Comparison of ENCODE assay signal across 32 cellular contexts in the genomic region with DNA sequence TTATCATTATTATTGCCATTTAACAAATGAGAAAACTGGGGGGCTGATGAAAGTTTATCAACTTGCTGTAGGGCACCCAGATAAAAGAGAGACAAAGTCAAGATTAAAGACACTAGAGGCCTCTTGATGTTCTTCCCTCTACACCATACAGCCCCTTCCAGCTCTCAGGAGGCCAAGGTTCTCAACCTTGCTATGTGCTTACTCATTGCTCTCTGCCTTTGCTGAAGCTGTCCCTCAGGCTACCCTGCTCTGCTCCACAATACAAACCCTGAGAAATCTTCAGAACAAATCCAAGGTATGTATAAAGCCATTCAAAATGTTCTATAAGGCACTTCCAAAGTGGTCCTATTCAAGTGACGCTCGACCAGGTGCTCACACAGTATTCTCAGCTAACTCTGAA.
"Had no signal": no experiment of that assay in that cellular context is flagged by ENCODE, and none has a peak within 500 bp of the region (broad histone marks: within the 10 kb centered on the region; RNA-seq: fewer than 3 reads in every experiment).

No MANE protein-coding gene starts in this region.

- H3K27ac ChIP-seq: adrenal gland, breast epithelium, cardiac muscle cell, colonic mucosa, esophagus muscularis mucosa, foreskin keratinocyte, gastrocnemius medialis, heart left ventricle, WERI-Rb-1 had no signal

- H3K4me3 ChIP-seq: adrenal gland, breast epithelium, cardiac muscle cell, colonic mucosa, esophagus muscularis mucosa, gastrocnemius medialis, heart left ventricle had no signal

- H3K4me1 ChIP-seq: adrenal gland, breast epithelium, colonic mucosa, gastrocnemius medialis had no signal

- DNase-seq: activated B cell treated with CpG ODN at 0.5 μM for 24 hours; activated CD4-positive, alpha-beta T cell treated with anti-CD3 and anti-CD28 coated beads for 48 hours; activated CD4-positive, alpha-beta T cell treated with anti-CD3 and anti-CD28 coated beads, Interleukin-2, amount 50 U/mL, for 1 hour; activated CD4-positive, alpha-beta T cell treated with anti-CD3 and anti-CD28 coated beads, Interleukin-2, amount 50 U/mL, for 48 hours; activated CD8-positive, alpha-beta memory T cell treated with anti-CD3 and anti-CD28 coated beads for 24 hours; activated CD8-positive, alpha-beta T cell treated with anti-CD3 and anti-CD28 coated beads for 36 hours; activated effector memory CD4-positive, alpha-beta T cell treated with Interleukin-2 at 50 U/mL for 16 hours; activated gamma-delta T cell treated with Interleukin-2 at 50 U/mL for 16 hours; activated naive CD4-positive, alpha-beta T cell treated with anti-CD3 and anti-CD28 coated beads, Interleukin-2, amount 50 U/mL, for 16 hours; activated naive CD4-positive, alpha-beta T cell treated with Interleukin-2 at 50 U/mL for 16 hours; activated T-cell treated with anti-CD3 and anti-CD28 coated beads, Interleukin-2, amount 50 U/mL, for 4 hours; adrenal gland; amygdala; aorta; central memory CD4-positive, alpha-beta T cell; cerebellar nuclear complex; colonic mucosa; effector memory CD4-positive, alpha-beta T cell; endodermal cell; foreskin keratinocyte; gastrocnemius medialis; glutamatergic neuron; heart left ventricle; T-helper 1 cell; T-helper 17 cell; T1000; WERI-Rb-1 had no signal

- H3K27me3 ChIP-seq: adrenal gland, breast epithelium, colonic mucosa, foreskin keratinocyte, gastrocnemius medialis had no signal

- ATAC-seq: activated CD4-positive, CD25-positive, alpha-beta regulatory T cell treated with anti-CD3 and anti-CD28 coated beads, Interleukin-2, amount 50 U/mL, for 24 hours; activated CD8-positive, alpha-beta T cell treated with anti-CD3 and anti-CD28 coated beads for 36 hours; activated T-cell treated with anti-CD3 and anti-CD28 coated beads, Interleukin-2, amount 50 U/mL, for 4 hours; activated T-helper 17 cell treated with anti-CD3 and anti-CD28 coated beads, Interleukin-2, amount 50 U/mL, for 72 hours; foreskin keratinocyte; gastrocnemius medialis; heart left ventricle; T-helper 17 cell had no signal

- H3K36me3 ChIP-seq: adrenal gland, breast epithelium, cardiac muscle cell, colonic mucosa, esophagus muscularis mucosa, gastrocnemius medialis, heart left ventricle, WERI-Rb-1 had no signal

- H3K9me3 ChIP-seq: adrenal gland, breast epithelium, colonic mucosa, esophagus muscularis mucosa, gastrocnemius medialis, heart left ventricle had no signal
